In genomic region chr7:142749218-142749993, GRCh38 we compare ENCODE assay signal across 2 cellular contexts.
TF ChIP-seq lines count a peak whose summit lies in the region.

Gene PRSS1, plus strand, starts transcription at chr7:142749472. Its CDS starts 13 bp downstream, at chr7:142749485.

TF ChIP-seq in H1, 55 proteins besides CTCF, POLR2A, EP300 and RAD21:
- TF ChIP-seq JUN (IDR thresholded peaks at IDR 0.05; ENCODE audit: low read depth, low read length) (no peak), NANOG (IDR thresholded peaks at IDR 0.05; ENCODE audit: insufficient read depth, low read depth, low read length, poor library complexity, severe bottlenecking) (no peak), CREB1 (IDR thresholded peaks at IDR 0.05) (no peak), CHD7 (IDR thresholded peaks at IDR 0.05; ENCODE audit: insufficient replicate concordance, low read length) (no peak)
TF ChIP-seq in H1: peak in this region for 0.

TF ChIP-seq in GM23338, 12 proteins besides CTCF, POLR2A, EP300 and RAD21:
- TF ChIP-seq ETS1 (IDR thresholded peaks at IDR 0.05) (no peak), REST (IDR thresholded peaks at IDR 0.05; ENCODE audit: unreplicated experiment) (no peak), ZNF331 (CRISPR knock-in tag; IDR thresholded peaks at IDR 0.05; ENCODE audit: low read depth) (no peak), JUNB (IDR thresholded peaks at IDR 0.05; ENCODE audit: unreplicated experiment) (no peak), EZH2phosphoT487 (IDR thresholded peaks at IDR 0.05; ENCODE audit: unreplicated experiment) (no peak), STAT1 (IDR thresholded peaks at IDR 0.05; ENCODE audit: unreplicated experiment) (no peak), POLR2AphosphoS5 (IDR thresholded peaks at IDR 0.05; ENCODE audit: low read depth) (no peak), EZH2 (IDR thresholded peaks at IDR 0.05; ENCODE audit: low read depth, unreplicated experiment) (no peak), ZNF462 (CRISPR knock-in tag; IDR thresholded peaks at IDR 0.05) (no peak), ZNF114 (CRISPR knock-in tag; IDR thresholded peaks at IDR 0.05) (no peak), CREB1 (CRISPR knock-in tag; IDR thresholded peaks at IDR 0.05; ENCODE audit: low read depth) (no peak), NANOG (IDR thresholded peaks at IDR 0.05; ENCODE audit: borderline replicate concordance) (no peak)
